Comparison of ENCODE assay signal across 2 cellular contexts in the genomic region with DNA sequence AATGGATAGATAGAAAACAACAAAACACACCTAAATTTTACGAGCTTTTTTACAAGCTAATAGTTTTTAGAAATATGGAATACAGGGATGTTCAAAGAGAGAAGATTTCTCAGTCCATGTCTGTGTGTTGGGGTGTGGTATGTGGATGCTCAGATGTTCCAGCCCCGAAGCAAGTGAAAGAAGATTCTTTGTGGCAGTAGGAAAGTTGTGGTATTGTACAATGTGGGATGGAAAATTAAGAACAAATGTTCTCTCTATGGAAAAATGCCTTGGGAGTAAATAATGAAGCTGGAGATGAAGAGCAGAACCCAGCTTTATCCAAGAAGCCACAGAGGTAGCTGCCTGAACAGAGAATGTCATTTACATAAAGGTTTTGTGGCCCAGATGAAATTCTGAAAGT.
TF ChIP-seq lines count a peak whose summit lies in the region.

No MANE protein-coding gene starts in this region.

TF ChIP-seq in neural cell, 6 proteins besides CTCF, POLR2A, EP300 and RAD21 (continued from another document):
- TF ChIP-seq, protein P1, sequence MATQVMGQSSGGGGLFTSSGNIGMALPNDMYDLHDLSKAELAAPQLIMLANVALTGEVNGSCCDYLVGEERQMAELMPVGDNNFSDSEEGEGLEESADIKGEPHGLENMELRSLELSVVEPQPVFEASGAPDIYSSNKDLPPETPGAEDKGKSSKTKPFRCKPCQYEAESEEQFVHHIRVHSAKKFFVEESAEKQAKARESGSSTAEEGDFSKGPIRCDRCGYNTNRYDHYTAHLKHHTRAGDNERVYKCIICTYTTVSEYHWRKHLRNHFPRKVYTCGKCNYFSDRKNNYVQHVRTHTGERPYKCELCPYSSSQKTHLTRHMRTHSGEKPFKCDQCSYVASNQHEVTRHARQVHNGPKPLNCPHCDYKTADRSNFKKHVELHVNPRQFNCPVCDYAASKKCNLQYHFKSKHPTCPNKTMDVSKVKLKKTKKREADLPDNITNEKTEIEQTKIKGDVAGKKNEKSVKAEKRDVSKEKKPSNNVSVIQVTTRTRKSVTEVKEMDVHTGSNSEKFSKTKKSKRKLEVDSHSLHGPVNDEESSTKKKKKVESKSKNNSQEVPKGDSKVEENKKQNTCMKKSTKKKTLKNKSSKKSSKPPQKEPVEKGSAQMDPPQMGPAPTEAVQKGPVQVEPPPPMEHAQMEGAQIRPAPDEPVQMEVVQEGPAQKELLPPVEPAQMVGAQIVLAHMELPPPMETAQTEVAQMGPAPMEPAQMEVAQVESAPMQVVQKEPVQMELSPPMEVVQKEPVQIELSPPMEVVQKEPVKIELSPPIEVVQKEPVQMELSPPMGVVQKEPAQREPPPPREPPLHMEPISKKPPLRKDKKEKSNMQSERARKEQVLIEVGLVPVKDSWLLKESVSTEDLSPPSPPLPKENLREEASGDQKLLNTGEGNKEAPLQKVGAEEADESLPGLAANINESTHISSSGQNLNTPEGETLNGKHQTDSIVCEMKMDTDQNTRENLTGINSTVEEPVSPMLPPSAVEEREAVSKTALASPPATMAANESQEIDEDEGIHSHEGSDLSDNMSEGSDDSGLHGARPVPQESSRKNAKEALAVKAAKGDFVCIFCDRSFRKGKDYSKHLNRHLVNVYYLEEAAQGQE (IDR thresholded peaks at IDR 0.05; ENCODE audit: borderline replicate concordance), result no peak
- TF ChIP-seq SMC3 (conservative IDR thresholded peaks at IDR 0.05; ENCODE audit: poor library complexity), result no peak

TF ChIP-seq in SK-N-SH, 30 proteins besides CTCF, POLR2A, EP300 and RAD21 (continued from another document):
- no peak for TF ChIP-seq GATA2 (CRISPR knock-in tag; IDR thresholded peaks at IDR 0.05)
- no peak for TF ChIP-seq RCOR1 (IDR thresholded peaks at IDR 0.05; ENCODE audit: low read length)
- TF ChIP-seq TEAD4 (IDR thresholded peaks at IDR 0.05; ENCODE audit: borderline replicate concordance, insufficient read depth), result no peak
- no peak for TF ChIP-seq RXRA (IDR thresholded peaks at IDR 0.05; ENCODE audit: borderline replicate concordance, low read depth)
- no peak for TF ChIP-seq FOXJ3 (CRISPR knock-in tag; IDR thresholded peaks at IDR 0.05)
